1 cellular context compared by ENCODE assay signal in the genomic region with DNA sequence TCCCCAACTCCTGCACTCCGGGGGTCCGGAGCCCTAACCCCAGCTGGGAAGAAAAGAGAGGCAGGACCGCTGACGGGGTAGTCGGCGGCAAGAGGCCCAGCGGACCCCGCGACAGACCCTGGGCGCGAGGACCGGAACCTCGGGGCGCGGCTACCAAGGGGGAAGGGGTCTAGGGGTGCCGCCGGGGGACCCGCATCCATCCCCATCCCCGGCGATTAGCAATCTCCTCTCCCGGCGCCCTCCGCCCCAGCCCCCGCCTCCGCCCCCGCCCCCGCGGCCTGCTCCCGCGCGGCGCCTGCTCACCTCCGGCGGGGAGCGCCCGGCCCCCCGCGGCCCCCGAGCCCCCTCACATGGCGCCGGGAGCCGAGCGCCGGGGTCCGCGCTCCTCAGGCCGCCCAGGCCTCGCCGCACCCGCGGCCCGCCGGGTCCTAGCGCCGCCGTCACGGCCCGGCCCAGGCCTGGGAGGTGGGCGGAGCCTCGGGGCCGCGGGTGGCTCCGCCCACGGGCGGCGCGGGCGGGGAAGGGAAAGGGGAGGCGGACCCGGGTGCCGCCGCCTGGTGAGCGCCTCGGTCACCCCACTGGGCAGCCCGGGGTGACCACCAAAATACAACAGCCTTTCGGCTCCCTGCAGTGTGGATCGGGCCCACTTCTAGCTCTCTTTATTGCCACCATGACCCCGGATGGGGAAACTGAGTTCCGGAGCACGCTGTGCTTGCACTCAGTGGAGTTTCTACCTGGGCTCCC.
TF ChIP-seq lines count a peak whose summit lies in the region.

A gene with protein sequence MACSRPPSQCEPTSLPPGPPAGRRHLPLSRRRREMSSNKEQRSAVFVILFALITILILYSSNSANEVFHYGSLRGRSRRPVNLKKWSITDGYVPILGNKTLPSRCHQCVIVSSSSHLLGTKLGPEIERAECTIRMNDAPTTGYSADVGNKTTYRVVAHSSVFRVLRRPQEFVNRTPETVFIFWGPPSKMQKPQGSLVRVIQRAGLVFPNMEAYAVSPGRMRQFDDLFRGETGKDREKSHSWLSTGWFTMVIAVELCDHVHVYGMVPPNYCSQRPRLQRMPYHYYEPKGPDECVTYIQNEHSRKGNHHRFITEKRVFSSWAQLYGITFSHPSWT (minus strand): TSS at position 404 of the 744 bp plus-strand sequence. CDS start 1,622 bp downstream, outside the sequence.

TF ChIP-seq in H1, 55 proteins besides CTCF, POLR2A, EP300 and RAD21 (continued from another document):
- TF ChIP-seq, protein P1, sequence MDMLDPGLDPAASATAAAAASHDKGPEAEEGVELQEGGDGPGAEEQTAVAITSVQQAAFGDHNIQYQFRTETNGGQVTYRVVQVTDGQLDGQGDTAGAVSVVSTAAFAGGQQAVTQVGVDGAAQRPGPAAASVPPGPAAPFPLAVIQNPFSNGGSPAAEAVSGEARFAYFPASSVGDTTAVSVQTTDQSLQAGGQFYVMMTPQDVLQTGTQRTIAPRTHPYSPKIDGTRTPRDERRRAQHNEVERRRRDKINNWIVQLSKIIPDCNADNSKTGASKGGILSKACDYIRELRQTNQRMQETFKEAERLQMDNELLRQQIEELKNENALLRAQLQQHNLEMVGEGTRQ (IDR thresholded peaks at IDR 0.05; ENCODE audit: low read length), result no peak
- peak; percentile 2; the same call in 1 of the 2 replicates for TF ChIP-seq PHF8 (conservative IDR thresholded peaks at IDR 0.05; ENCODE audit: low read depth, low read length)
- no peak; the same call in 1 of the 2 replicates for TF ChIP-seq GABPA (IDR thresholded peaks at IDR 0.05; ENCODE audit: borderline replicate concordance, insufficient read depth, low read length)
- TF ChIP-seq ZNF274 (IDR thresholded peaks at IDR 0.05; ENCODE audit: borderline replicate concordance, extremely low read depth, low read length), result no peak
- no peak for TF ChIP-seq KDM1A (IDR thresholded peaks at IDR 0.05; ENCODE audit: borderline replicate concordance, low read length)
- peak; percentile 41 for TF ChIP-seq TAF7 (optimal IDR thresholded peaks at IDR 0.05; ENCODE audit: borderline replicate concordance, low read depth, low read length)
- peak; percentile 82 for TF ChIP-seq ASH2L (IDR thresholded peaks at IDR 0.05; ENCODE audit: low read length)
- peak in 1 of 2 experiments; percentile 51; a peak in 1 of 4 replicates for TF ChIP-seq SIN3A (conservative IDR thresholded peaks at IDR 0.05 in 1 of 2, IDR thresholded peaks at IDR 0.05 in 1 of 2; ENCODE audit: low read depth in 1 of 2, low read length in 2 of 2)
- no peak for TF ChIP-seq TAF1 (IDR thresholded peaks at IDR 0.05; ENCODE audit: low read depth, low read length)
- TF ChIP-seq RBBP5 (IDR thresholded peaks at IDR 0.05; ENCODE audit: borderline replicate concordance, low read depth, low read length), result 0 out of 2 replicates have a peak, but pooled peaks have one; percentile 20
